Comparison of ENCODE assay signal across 8 cellular contexts in genomic region chr4:121199742-121200561, GRCh38. TPM values are rescaled to one million over a fixed set of nuclear protein-coding genes. Genes with fewer than 3 reads are reported as not detected.
DNase-seq lines count a peak whose midpoint lies in the region; ATAC-seq and TF ChIP-seq lines count a peak whose summit lies in the region.

No MANE protein-coding gene starts in this region.

- H3K27me3 ChIP-seq in uterus: no peaks in the 10 kb centered on the region
- no peaks in the 10 kb centered on the region for H3K27me3 ChIP-seq in H9 (ENCODE audit: insufficient read depth, low read length)
- H3K27me3 ChIP-seq in colonic mucosa: no peaks in the 10 kb centered on the region

- H3K23ac ChIP-seq in H9 (ENCODE audit: insufficient read length, low read depth, low read length): no peak overlapping the region

- no peak overlapping the region for H2AFZ ChIP-seq in H9 (ENCODE audit: low read length)

- H3K56ac ChIP-seq in H9 (ENCODE audit: insufficient read length, low read depth, low read length): no peak overlapping the region

- no peak overlapping the region for H3K18ac ChIP-seq in H9 (ENCODE audit: insufficient read length, low read depth, low read length)

- CTCF ChIA-PET in GM10248 (lab: Yijun Ruan, JAX): interaction anchor here (0.9 to 5.4 kb wide), 17 partner anchors 9 to 264 kb away, joined by 3 to 61 read pairs (median 4); no protein-coding TSS in a partner anchor
- CTCF ChIA-PET in activated CD8-positive, alpha-beta memory T cell treated with anti-CD3 and anti-CD28 coated beads, Interleukin-2, amount 10 ng/mL, durations not matched to agents 7 days and 5 days (lab: Charles Lee): interaction anchor here (1.1 to 6.6 kb wide), 15 partner anchors 10 to 108 kb away, joined by 3 to 57 read pairs (median 9); no protein-coding TSS in a partner anchor

- H4K5ac ChIP-seq in H9 (ENCODE audit: insufficient read length, low read depth, low read length): no peak overlapping the region

- H3K4me3 ChIP-seq in uterus (no peak overlapping the region), colonic mucosa (no peak overlapping the region)

- H2BK20ac ChIP-seq in H9 (ENCODE audit: low read depth, low read length, poor library complexity, severe bottlenecking): no peak overlapping the region

- no peak overlapping the region for H4K8ac ChIP-seq in H9 (replicated peaks; ENCODE audit: insufficient read length, low read depth, low read length)

- H3K9me3 Mint-ChIP-seq in activated CD8-positive, alpha-beta memory T cell treated with anti-CD3 and anti-CD28 coated beads, Interleukin-2, amount 10 ng/mL, durations not matched to agents 7 days and 5 days (ENCODE audit: low read depth): no peaks in the 10 kb centered on the region
- H3K9me3 Mint-ChIP-seq in H9: no peaks in the 10 kb centered on the region

- H3K27ac Mint-ChIP-seq in activated CD8-positive, alpha-beta memory T cell treated with anti-CD3 and anti-CD28 coated beads, Interleukin-2, amount 10 ng/mL, durations not matched to agents 7 days and 5 days: peak overlapping the region; percentile 88
- H3K27ac Mint-ChIP-seq in H9: no peak overlapping the region

- H2BK120ac ChIP-seq in H9 (ENCODE audit: low read depth, low read length, poor library complexity, severe bottlenecking): no peak overlapping the region

- no peaks in the 10 kb centered on the region for H3K79me2 ChIP-seq in H9 (ENCODE audit: insufficient read depth, low read length)

- H3K79me1 ChIP-seq in H9 (ENCODE audit: insufficient read depth, low read depth, low read length, poor library complexity, severe bottlenecking): no peaks in the 10 kb centered on the region

- H3K9me3 ChIP-seq in uterus: no peaks in the 10 kb centered on the region
- no peaks in the 10 kb centered on the region for H3K9me3 ChIP-seq in H9 (ENCODE audit: control insufficient read depth, low read depth, low read length)
- H3K9me3 ChIP-seq in colonic mucosa: no peaks in the 10 kb centered on the region

- TF ChIP-seq CTCF in GM10248 (IDR thresholded peaks at IDR 0.05; ENCODE audit: control extremely low read depth, extremely low read depth, low read depth, missing control alignments) (no peak), uterus (IDR thresholded peaks at IDR 0.05) (no peak), H9 (conservative IDR thresholded peaks at IDR 0.05) (no peak), colonic mucosa (IDR thresholded peaks at IDR 0.05) (no peak)

- peak; percentile 29 for DNase-seq in GM10248 (ENCODE audit: extremely low spot score)
- peak; percentile 82 for DNase-seq in activated CD8-positive, alpha-beta memory T cell treated with anti-CD3 and anti-CD28 coated beads, Interleukin-2, amount 10 ng/mL, durations not matched to agents 7 days and 5 days
- DNase-seq in uterus: no peak
- no peak for DNase-seq in HuH-7.5 (ENCODE audit: low spot score)
- DNase-seq in H9: no peak
- no peak for DNase-seq in colonic mucosa

- H3K14ac ChIP-seq in H9 (ENCODE audit: insufficient read depth, low read length): no peak overlapping the region

- H3K27ac ChIP-seq in uterus (no peak overlapping the region), H9 (ENCODE audit: insufficient read length, low read depth, low read length) (no peak overlapping the region), colonic mucosa (no peak overlapping the region)

- peak overlapping the region; percentile 60 for H3K4me3 Mint-ChIP-seq in activated CD8-positive, alpha-beta memory T cell treated with anti-CD3 and anti-CD28 coated beads, Interleukin-2, amount 10 ng/mL, durations not matched to agents 7 days and 5 days
- no peak overlapping the region for H3K4me3 Mint-ChIP-seq in H9

- no peaks in the 10 kb centered on the region for H4K20me1 ChIP-seq in H9 (ENCODE audit: control insufficient read depth, insufficient read depth, insufficient read length)

- H3K36me3 Mint-ChIP-seq in activated CD8-positive, alpha-beta memory T cell treated with anti-CD3 and anti-CD28 coated beads, Interleukin-2, amount 10 ng/mL, durations not matched to agents 7 days and 5 days: peaks cover 5% of the 10 kb centered on the region
- no peaks in the 10 kb centered on the region for H3K36me3 Mint-ChIP-seq in H9 (ENCODE audit: insufficient read depth in 1 of 3, low read depth in 3 of 3)

- no peak overlapping the region for H3T11ph ChIP-seq in H9 (ENCODE audit: low read length)

- H3K27me3 Mint-ChIP-seq in activated CD8-positive, alpha-beta memory T cell treated with anti-CD3 and anti-CD28 coated beads, Interleukin-2, amount 10 ng/mL, durations not matched to agents 7 days and 5 days: no peaks in the 10 kb centered on the region
- H3K27me3 Mint-ChIP-seq in H9 (ENCODE audit: low read depth): no peaks in the 10 kb centered on the region

- no peak overlapping the region for H3K4ac ChIP-seq in H9 (ENCODE audit: low read depth, low read length)

- POLR2A ChIA-PET in GM10248 (lab: Yijun Ruan, JAX): no interaction called here

- H3K4me1 ChIP-seq in uterus (no peaks in the 10 kb centered on the region), H9 (ENCODE audit: insufficient read depth, low read length) (no peaks in the 10 kb centered on the region), colonic mucosa (no peaks in the 10 kb centered on the region)

- intact Hi-C loops in uterus (cut with DNase I; ENCODE audit: low total_unique reads) (no loop called here), colonic mucosa (cut with DNase I) (no loop called here)

- H2AK5ac ChIP-seq in H9 (ENCODE audit: insufficient read length, low read length): no peak overlapping the region

- WGBS in H9 (ENCODE audit: extremely low coverage, insufficient read length, low lambda C conversion rate): no CpG with 5 or more reads among the region's 10 CpGs

- no peak overlapping the region for H2BK5ac ChIP-seq in H9 (ENCODE audit: insufficient read length, low read length)

- no peak for TF ChIP-seq POLR2A in uterus (IDR thresholded peaks at IDR 0.05)

- no peak overlapping the region for H2BK15ac ChIP-seq in H9 (ENCODE audit: low read depth, low read length)

- no peak overlapping the region for H4K91ac ChIP-seq in H9 (ENCODE audit: insufficient read length, low read depth, low read length)

- H3K4me1 Mint-ChIP-seq in activated CD8-positive, alpha-beta memory T cell treated with anti-CD3 and anti-CD28 coated beads, Interleukin-2, amount 10 ng/mL, durations not matched to agents 7 days and 5 days: peaks cover 56% of the 10 kb centered on the region
- no peaks in the 10 kb centered on the region for H3K4me1 Mint-ChIP-seq in H9

- H2BK12ac ChIP-seq in H9 (ENCODE audit: insufficient read length, low read depth, low read length): no peak overlapping the region

- H3K23me2 ChIP-seq in H9 (ENCODE audit: insufficient read length, low read depth, low read length, poor library complexity, severe bottlenecking): no peaks in the 10 kb centered on the region

- no peaks in the 10 kb centered on the region for H3K36me3 ChIP-seq in uterus
- H3K36me3 ChIP-seq in colonic mucosa: no peaks in the 10 kb centered on the region

- H3K9ac ChIP-seq in H9 (ENCODE audit: extremely low read depth, insufficient read length, low read length): no peak overlapping the region
- H3K9ac ChIP-seq in colonic mucosa (ENCODE audit: low read depth in 2 of 2, low read length in 2 of 2): no peak overlapping the region

- peak; percentile 69 for ATAC-seq in GM19043 (IDR thresholded peaks at IDR 0.05; ENCODE audit: low read depth, unreplicated experiment)
- peak; percentile 73 for ATAC-seq in HG03045 (IDR thresholded peaks at IDR 0.05; ENCODE audit: unreplicated experiment)
- peak; percentile 92 for ATAC-seq in activated CD8-positive, alpha-beta memory T cell treated with anti-CD3 and anti-CD28 coated beads, Interleukin-2, amount 10 ng/mL, durations not matched to agents 7 days and 5 days

- no peak overlapping the region for H3K4me2 ChIP-seq in H9 (ENCODE audit: insufficient read depth, insufficient read length, low read length)

RNA-seq across cellular contexts. Expression of gene TNIP3, which starts 35.8 kb away (rescaled TPM):
- 1 to 10 TPM; 9.1 to 9.3 TPM for total RNA-seq in activated CD8-positive, alpha-beta memory T cell treated with anti-CD3 and anti-CD28 coated beads, Interleukin-2, amount 10 ng/mL, durations not matched to agents 7 days and 5 days
- total RNA-seq in uterus: under 1 TPM in 1 of 4 donors, not detected in 3; 0.48 TPM
- total RNA-seq in H9 (2021): not detected in 2 replicates
- total RNA-seq in colonic mucosa: 1 to 10 TPM in 1 of 2 donors, under 1 TPM in 1; 0.40 to 1.2 TPM

Comparison
In these comparisons a context has a peak if more than half of its experiments do, and no peak if none do; other contexts are left out.
1. DNase-seq: peak in GM10248 (single experiment) and activated CD8-positive, alpha-beta memory T cell treated with anti-CD3 and anti-CD28 coated beads, Interleukin-2, amount 10 ng/mL, durations not matched to agents 7 days and 5 days (single experiment); none in uterus (0 of 2), HuH-7.5 (single experiment), H9 (single experiment) and colonic mucosa (single experiment).
2. Peak in every context shown above with its lines, with median percentiles within 50 percentile points of each other: ATAC-seq.